In the genomic region with DNA sequence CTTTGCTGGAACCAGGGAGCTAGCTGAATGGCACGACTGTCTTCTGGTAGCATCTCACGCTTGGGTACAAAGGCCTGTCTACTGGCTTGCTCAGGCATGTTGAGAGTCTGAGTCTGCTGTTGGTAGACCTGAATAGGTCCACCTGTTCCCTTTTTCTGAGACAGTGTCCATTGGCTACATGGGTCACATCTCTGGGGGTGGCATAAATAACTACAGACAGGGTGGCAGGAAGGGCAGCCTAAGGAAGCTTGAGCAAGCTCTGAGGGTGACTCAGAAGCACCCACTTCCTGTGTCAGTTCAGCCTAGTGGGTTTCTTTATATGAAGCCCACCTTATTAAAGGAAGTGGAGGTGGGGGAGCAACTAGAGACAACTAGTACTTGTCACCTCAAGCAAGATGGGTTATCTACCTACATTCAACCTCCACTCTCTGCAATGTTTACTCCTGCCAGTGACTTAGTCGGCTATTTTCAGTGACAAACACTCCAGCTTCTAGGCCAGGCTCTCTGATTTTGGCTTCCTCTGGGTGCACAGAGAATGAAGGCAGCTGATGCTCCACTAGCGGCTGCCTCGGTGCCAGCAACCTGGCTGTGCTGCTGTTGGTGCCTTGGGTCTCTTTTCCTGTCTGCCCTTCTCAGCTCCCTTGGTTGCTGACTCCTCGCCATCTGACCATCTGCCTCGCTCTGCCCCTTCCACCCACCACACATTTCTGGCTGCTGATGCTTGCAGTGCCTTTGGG, we compare ENCODE assay signal across 1 cellular context.
TF ChIP-seq lines count a peak whose summit lies in the region.

No MANE protein-coding gene starts in this region.

TF ChIP-seq in HepG2, 621 proteins besides CTCF, POLR2A, EP300 and RAD21:
- TF ChIP-seq, protein P1, sequence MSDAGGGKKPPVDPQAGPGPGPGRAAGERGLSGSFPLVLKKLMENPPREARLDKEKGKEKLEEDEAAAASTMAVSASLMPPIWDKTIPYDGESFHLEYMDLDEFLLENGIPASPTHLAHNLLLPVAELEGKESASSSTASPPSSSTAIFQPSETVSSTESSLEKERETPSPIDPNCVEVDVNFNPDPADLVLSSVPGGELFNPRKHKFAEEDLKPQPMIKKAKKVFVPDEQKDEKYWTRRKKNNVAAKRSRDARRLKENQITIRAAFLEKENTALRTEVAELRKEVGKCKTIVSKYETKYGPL (CRISPR knock-in tag; IDR thresholded peaks at IDR 0.05): no peak
- TF ChIP-seq USF2 (IDR thresholded peaks at IDR 0.05; ENCODE audit: low read depth, low read length) (no peak), USF2 (CRISPR knock-in tag; IDR thresholded peaks at IDR 0.05; ENCODE audit: borderline replicate concordance) (no peak), MLLT10 (CRISPR knock-in tag; IDR thresholded peaks at IDR 0.05) (no peak), ZNF768 (CRISPR knock-in tag; IDR thresholded peaks at IDR 0.05) (no peak), RAD51 (IDR thresholded peaks at IDR 0.05; ENCODE audit: borderline replicate concordance) (no peak), NCOA5 (CRISPR knock-in tag; IDR thresholded peaks at IDR 0.05) (no peak), ZNF619 (CRISPR knock-in tag; IDR thresholded peaks at IDR 0.05) (no peak), ZNF282 (IDR thresholded peaks at IDR 0.05; ENCODE audit: partially characterized antibody) (no peak), FOXK2 (IDR thresholded peaks at IDR 0.05) (no peak), CBX2 (IDR thresholded peaks at IDR 0.05; ENCODE audit: low read depth, low read length) (no peak), CBX2 (CRISPR knock-in tag; IDR thresholded peaks at IDR 0.05; ENCODE audit: low read depth) (no peak), HNRNPL (IDR thresholded peaks at IDR 0.05; ENCODE audit: low read depth, low read length) (no peak), ZNF33B (CRISPR knock-in tag; IDR thresholded peaks at IDR 0.05) (no peak), TEAD3 (CRISPR knock-in tag; optimal IDR thresholded peaks at IDR 0.05; ENCODE audit: borderline replicate concordance) (no peak), ZNF225 (CRISPR knock-in tag; IDR thresholded peaks at IDR 0.05) (no peak), ZNF207 (IDR thresholded peaks at IDR 0.05; ENCODE audit: borderline replicate concordance) (no peak), TOPORS (CRISPR knock-in tag; IDR thresholded peaks at IDR 0.05) (no peak), DDIT3 (CRISPR knock-in tag; IDR thresholded peaks at IDR 0.05) (no peak)
